In the genomic region with DNA sequence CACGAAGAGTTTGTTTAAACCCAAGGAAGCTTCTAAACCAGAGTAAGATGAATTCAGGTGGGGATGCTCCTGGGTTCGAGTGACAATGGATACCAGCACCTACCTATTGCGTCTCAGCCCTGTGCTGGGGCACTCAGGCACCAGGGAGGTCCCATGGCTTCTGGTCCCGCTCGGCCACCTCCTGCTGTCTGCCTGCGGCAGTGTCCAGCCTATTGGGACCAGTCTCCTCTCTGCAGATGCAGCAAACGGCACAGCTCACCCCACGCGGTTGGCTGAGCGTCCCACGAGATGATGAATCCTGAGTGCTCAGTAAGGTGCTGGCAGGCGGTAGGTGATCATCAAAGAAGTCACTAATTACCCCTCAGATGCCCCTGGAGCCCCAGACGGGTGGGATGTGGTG, we compare ENCODE assay signal across 26 cellular contexts.
"Had no signal": no experiment of that assay in that cellular context is flagged by ENCODE, and none has a peak within 500 bp of the region (broad histone marks: within the 10 kb centered on the region; RNA-seq: fewer than 3 reads in every experiment).

No MANE protein-coding gene starts in this region.

- H3K27ac Mint-ChIP-seq: naive thymus-derived CD8-positive, alpha-beta T cell; stimulated activated memory B cell treated with anti-CD40 and anti-IgM and Interleukin-4, amounts not matched to agents 10 μg/mL and 1 μg/mL and 100 μg/mL, for 72 hours had no signal

- DNase-seq: dermis blood vessel endothelial cell; effector memory CD4-positive, alpha-beta T cell; foreskin keratinocyte; hippocampal formation; kidney glomerular epithelial cell; mammary epithelial cell; mesendoderm; midbrain; naive thymus-derived CD8-positive, alpha-beta T cell; sigmoid colon; stimulated activated CD4-positive, alpha-beta T cell treated with anti-CD3 and anti-CD28 coated beads, Interleukin-4, amount 100 ng/mL, for 4 hours; stimulated activated naive CD8-positive, alpha-beta T cell treated with anti-CD3 and anti-CD28 coated beads, Interleukin-15, Interleukin-2, amounts not matched to agents 100 U/mL and 50 U/mL, for 24 hours; substantia nigra; testis; upper lobe of left lung had no signal

- H3K27me3 ChIP-seq: esophagus muscularis mucosa, foreskin keratinocyte, gastroesophageal sphincter, heart left ventricle, neutrophil, sigmoid colon, testis, tibial nerve, upper lobe of left lung had no signal

- H3K27ac ChIP-seq: coronary artery, esophagus muscularis mucosa, foreskin keratinocyte, gastroesophageal sphincter, neutrophil, parathyroid adenoma, prostate gland, sigmoid colon, testis, tibial nerve, upper lobe of left lung had no signal

- H3K4me1 Mint-ChIP-seq: central memory CD8-positive, alpha-beta T cell; naive thymus-derived CD8-positive, alpha-beta T cell; neural crest cell; stimulated activated memory B cell treated with anti-CD40 and anti-IgM and Interleukin-4, amounts not matched to agents 10 μg/mL and 1 μg/mL and 100 μg/mL, for 72 hours had no signal

- H3K4me3 Mint-ChIP-seq: central memory CD8-positive, alpha-beta T cell; naive thymus-derived CD8-positive, alpha-beta T cell; neural crest cell; stimulated activated memory B cell treated with anti-CD40 and anti-IgM and Interleukin-4, amounts not matched to agents 10 μg/mL and 1 μg/mL and 100 μg/mL, for 72 hours had no signal

- H3K9me3 Mint-ChIP-seq: central memory CD8-positive, alpha-beta T cell had no signal

- H3K9me3 ChIP-seq: esophagus muscularis mucosa, gastroesophageal sphincter, prostate gland, sigmoid colon, testis, tibial nerve, upper lobe of left lung had no signal

- H3K4me3 ChIP-seq: coronary artery, esophagus muscularis mucosa, gastroesophageal sphincter, heart left ventricle, prostate gland, sigmoid colon, testis, tibial nerve, upper lobe of left lung had no signal

- ATAC-seq: foreskin keratinocyte; gastroesophageal sphincter; naive thymus-derived CD8-positive, alpha-beta T cell; stimulated activated memory B cell treated with anti-CD40 and anti-IgM and Interleukin-4, amounts not matched to agents 10 μg/mL and 1 μg/mL and 100 μg/mL, for 72 hours; stimulated activated naive CD8-positive, alpha-beta T cell treated with anti-CD3 and anti-CD28 coated beads, Interleukin-15, Interleukin-2, amounts not matched to agents 100 U/mL and 50 U/mL, for 24 hours had no signal

- H3K27me3 Mint-ChIP-seq: central memory CD8-positive, alpha-beta T cell; naive thymus-derived CD8-positive, alpha-beta T cell; stimulated activated memory B cell treated with anti-CD40 and anti-IgM and Interleukin-4, amounts not matched to agents 10 μg/mL and 1 μg/mL and 100 μg/mL, for 72 hours had no signal

- H3K4me1 ChIP-seq: foreskin keratinocyte, parathyroid adenoma, prostate gland, testis, tibial nerve, upper lobe of left lung had no signal
